ENCODE assay signal across 1 cellular context in the genomic region with DNA sequence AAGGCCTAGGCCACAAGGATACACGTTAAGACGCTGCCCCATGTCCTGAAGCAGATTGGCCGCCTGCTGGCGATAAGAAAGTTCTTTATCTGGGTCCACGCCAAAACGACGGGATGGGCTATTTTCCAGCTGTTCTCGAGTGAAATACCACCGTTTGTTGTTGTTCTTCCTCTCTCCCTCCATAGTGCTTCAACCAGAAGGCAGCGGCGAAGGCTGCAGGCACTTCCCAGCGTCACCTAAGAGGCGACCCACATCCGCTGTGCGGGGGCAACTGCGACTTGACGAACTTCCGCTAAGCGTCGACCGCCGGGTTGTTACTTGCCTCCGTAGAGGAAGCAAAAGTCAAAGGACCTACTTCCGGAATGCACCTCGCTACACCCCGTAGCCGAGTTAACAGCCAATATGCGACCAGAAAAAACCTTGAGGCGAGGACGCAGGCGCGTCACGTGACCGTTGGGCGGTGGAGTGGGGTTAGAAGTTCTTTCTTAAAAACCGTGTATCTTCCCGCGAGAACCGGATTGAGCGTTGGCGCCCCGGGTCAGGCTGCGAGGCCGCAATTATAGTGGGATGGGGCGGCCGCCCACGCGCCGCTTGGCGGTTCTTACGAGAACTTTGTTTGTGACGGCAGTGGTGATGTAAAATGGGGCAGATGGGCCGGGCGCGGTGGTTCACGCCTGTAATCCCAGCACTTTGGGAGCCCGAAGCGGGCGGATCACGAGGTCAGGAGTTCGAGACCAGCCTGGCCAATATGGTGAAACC.
TF ChIP-seq lines count a peak whose summit lies in the region.

A gene (minus strand): TSS at position 215 of the 759 bp plus-strand sequence. CDS start 32 bp downstream, at position 183.

TF ChIP-seq in HepG2, 621 proteins besides CTCF, POLR2A, EP300 and RAD21 (continued from another document and continues in another):
- TF ChIP-seq, protein P1, sequence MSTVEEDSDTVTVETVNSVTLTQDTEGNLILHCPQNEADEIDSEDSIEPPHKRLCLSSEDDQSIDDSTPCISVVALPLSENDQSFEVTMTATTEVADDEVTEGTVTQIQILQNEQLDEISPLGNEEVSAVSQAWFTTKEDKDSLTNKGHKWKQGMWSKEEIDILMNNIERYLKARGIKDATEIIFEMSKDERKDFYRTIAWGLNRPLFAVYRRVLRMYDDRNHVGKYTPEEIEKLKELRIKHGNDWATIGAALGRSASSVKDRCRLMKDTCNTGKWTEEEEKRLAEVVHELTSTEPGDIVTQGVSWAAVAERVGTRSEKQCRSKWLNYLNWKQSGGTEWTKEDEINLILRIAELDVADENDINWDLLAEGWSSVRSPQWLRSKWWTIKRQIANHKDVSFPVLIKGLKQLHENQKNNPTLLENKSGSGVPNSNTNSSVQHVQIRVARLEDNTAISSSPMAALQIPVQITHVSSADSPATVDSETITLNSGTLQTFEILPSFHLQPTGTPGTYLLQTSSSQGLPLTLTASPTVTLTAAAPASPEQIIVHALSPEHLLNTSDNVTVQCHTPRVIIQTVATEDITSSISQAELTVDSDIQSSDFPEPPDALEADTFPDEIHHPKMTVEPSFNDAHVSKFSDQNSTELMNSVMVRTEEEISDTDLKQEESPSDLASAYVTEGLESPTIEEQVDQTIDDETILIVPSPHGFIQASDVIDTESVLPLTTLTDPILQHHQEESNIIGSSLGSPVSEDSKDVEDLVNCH (CRISPR knock-in tag; IDR thresholded peaks at IDR 0.05) = 0 out of 2 replicates have a peak, but pooled peaks have one; percentile 31
- TF ChIP-seq ZNF629 (CRISPR knock-in tag; conservative IDR thresholded peaks at IDR 0.05) = peak; percentile 22; the same call in 1 of the 2 replicates
- TF ChIP-seq, protein P2, sequence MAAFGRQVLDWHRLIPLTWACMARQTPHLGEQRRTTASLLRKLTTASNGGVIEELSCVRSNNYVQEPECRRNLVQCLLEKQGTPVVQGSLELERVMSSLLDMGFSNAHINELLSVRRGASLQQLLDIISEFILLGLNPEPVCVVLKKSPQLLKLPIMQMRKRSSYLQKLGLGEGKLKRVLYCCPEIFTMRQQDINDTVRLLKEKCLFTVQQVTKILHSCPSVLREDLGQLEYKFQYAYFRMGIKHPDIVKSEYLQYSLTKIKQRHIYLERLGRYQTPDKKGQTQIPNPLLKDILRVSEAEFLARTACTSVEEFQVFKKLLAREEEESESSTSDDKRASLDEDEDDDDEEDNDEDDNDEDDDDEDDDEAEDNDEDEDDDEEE (CRISPR knock-in tag; IDR thresholded peaks at IDR 0.05) = no peak; the same call in 1 of the 2 replicates
- TF ChIP-seq, protein P3, sequence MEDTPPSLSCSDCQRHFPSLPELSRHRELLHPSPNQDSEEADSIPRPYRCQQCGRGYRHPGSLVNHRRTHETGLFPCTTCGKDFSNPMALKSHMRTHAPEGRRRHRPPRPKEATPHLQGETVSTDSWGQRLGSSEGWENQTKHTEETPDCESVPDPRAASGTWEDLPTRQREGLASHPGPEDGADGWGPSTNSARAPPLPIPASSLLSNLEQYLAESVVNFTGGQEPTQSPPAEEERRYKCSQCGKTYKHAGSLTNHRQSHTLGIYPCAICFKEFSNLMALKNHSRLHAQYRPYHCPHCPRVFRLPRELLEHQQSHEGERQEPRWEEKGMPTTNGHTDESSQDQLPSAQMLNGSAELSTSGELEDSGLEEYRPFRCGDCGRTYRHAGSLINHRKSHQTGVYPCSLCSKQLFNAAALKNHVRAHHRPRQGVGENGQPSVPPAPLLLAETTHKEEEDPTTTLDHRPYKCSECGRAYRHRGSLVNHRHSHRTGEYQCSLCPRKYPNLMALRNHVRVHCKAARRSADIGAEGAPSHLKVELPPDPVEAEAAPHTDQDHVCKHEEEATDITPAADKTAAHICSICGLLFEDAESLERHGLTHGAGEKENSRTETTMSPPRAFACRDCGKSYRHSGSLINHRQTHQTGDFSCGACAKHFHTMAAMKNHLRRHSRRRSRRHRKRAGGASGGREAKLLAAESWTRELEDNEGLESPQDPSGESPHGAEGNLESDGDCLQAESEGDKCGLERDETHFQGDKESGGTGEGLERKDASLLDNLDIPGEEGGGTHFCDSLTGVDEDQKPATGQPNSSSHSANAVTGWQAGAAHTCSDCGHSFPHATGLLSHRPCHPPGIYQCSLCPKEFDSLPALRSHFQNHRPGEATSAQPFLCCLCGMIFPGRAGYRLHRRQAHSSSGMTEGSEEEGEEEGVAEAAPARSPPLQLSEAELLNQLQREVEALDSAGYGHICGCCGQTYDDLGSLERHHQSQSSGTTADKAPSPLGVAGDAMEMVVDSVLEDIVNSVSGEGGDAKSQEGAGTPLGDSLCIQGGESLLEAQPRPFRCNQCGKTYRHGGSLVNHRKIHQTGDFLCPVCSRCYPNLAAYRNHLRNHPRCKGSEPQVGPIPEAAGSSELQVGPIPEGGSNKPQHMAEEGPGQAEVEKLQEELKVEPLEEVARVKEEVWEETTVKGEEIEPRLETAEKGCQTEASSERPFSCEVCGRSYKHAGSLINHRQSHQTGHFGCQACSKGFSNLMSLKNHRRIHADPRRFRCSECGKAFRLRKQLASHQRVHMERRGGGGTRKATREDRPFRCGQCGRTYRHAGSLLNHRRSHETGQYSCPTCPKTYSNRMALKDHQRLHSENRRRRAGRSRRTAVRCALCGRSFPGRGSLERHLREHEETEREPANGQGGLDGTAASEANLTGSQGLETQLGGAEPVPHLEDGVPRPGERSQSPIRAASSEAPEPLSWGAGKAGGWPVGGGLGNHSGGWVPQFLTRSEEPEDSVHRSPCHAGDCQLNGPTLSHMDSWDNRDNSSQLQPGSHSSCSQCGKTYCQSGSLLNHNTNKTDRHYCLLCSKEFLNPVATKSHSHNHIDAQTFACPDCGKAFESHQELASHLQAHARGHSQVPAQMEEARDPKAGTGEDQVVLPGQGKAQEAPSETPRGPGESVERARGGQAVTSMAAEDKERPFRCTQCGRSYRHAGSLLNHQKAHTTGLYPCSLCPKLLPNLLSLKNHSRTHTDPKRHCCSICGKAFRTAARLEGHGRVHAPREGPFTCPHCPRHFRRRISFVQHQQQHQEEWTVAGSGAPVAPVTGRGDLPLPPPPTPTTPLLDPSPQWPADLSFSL (CRISPR knock-in tag; IDR thresholded peaks at IDR 0.05) = no peak
- peak; percentile 94 for TF ChIP-seq KMT2B (CRISPR knock-in tag; IDR thresholded peaks at IDR 0.05)
- TF ChIP-seq YY1 (IDR thresholded peaks at IDR 0.05; ENCODE audit: insufficient read depth, insufficient replicate concordance, low read depth, low read length) = peak; percentile 70
- TF ChIP-seq RFXANK (CRISPR knock-in tag; IDR thresholded peaks at IDR 0.05) = no peak; the same call in 1 of the 2 replicates
- TF ChIP-seq, protein P4, sequence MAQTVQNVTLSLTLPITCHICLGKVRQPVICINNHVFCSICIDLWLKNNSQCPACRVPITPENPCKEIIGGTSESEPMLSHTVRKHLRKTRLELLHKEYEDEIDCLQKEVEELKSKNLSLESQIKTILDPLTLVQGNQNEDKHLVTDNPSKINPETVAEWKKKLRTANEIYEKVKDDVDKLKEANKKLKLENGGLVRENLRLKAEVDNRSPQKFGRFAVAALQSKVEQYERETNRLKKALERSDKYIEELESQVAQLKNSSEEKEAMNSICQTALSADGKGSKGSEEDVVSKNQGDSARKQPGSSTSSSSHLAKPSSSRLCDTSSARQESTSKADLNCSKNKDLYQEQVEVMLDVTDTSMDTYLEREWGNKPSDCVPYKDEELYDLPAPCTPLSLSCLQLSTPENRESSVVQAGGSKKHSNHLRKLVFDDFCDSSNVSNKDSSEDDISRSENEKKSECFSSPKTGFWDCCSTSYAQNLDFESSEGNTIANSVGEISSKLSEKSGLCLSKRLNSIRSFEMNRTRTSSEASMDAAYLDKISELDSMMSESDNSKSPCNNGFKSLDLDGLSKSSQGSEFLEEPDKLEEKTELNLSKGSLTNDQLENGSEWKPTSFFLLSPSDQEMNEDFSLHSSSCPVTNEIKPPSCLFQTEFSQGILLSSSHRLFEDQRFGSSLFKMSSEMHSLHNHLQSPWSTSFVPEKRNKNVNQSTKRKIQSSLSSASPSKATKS (CRISPR knock-in tag; IDR thresholded peaks at IDR 0.05) = 0 out of 2 replicates have a peak, but pooled peaks have one; percentile 76
- no peak for TF ChIP-seq MBD4 (IDR thresholded peaks at IDR 0.05; ENCODE audit: borderline replicate concordance, low read length)
- peak; percentile 80 for TF ChIP-seq ZNF709 (CRISPR knock-in tag; IDR thresholded peaks at IDR 0.05)
- no peak for TF ChIP-seq ZNF101 (CRISPR knock-in tag; IDR thresholded peaks at IDR 0.05; ENCODE audit: borderline replicate concordance, low read depth)
- peak; percentile 90 for TF ChIP-seq KDM2A (CRISPR knock-in tag; IDR thresholded peaks at IDR 0.05; ENCODE audit: borderline replicate concordance, low read depth)
- TF ChIP-seq ZNF10 (CRISPR knock-in tag; IDR thresholded peaks at IDR 0.05; ENCODE audit: borderline replicate concordance, low read depth) = no peak
- TF ChIP-seq, protein P5, sequence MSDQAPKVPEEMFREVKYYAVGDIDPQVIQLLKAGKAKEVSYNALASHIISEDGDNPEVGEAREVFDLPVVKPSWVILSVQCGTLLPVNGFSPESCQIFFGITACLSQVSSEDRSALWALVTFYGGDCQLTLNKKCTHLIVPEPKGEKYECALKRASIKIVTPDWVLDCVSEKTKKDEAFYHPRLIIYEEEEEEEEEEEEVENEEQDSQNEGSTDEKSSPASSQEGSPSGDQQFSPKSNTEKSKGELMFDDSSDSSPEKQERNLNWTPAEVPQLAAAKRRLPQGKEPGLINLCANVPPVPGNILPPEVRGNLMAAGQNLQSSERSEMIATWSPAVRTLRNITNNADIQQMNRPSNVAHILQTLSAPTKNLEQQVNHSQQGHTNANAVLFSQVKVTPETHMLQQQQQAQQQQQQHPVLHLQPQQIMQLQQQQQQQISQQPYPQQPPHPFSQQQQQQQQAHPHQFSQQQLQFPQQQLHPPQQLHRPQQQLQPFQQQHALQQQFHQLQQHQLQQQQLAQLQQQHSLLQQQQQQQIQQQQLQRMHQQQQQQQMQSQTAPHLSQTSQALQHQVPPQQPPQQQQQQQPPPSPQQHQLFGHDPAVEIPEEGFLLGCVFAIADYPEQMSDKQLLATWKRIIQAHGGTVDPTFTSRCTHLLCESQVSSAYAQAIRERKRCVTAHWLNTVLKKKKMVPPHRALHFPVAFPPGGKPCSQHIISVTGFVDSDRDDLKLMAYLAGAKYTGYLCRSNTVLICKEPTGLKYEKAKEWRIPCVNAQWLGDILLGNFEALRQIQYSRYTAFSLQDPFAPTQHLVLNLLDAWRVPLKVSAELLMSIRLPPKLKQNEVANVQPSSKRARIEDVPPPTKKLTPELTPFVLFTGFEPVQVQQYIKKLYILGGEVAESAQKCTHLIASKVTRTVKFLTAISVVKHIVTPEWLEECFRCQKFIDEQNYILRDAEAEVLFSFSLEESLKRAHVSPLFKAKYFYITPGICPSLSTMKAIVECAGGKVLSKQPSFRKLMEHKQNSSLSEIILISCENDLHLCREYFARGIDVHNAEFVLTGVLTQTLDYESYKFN (CRISPR knock-in tag; conservative IDR thresholded peaks at IDR 0.05) = peak; percentile 54
- no peak; the same call in none of the 2 replicates for TF ChIP-seq ESRRA (CRISPR knock-in tag; IDR thresholded peaks at IDR 0.05; ENCODE audit: low read depth)
- no peak for TF ChIP-seq STAG1 (CRISPR knock-in tag; IDR thresholded peaks at IDR 0.05)
- no peak for TF ChIP-seq FIP1L1 (IDR thresholded peaks at IDR 0.05; ENCODE audit: borderline replicate concordance, insufficient read depth, low read depth, low read length)
- TF ChIP-seq ZNF44 (CRISPR knock-in tag; IDR thresholded peaks at IDR 0.05) = peak; percentile 8; the same call in 1 of the 2 replicates
- peak; percentile 93 for TF ChIP-seq MEF2D (CRISPR knock-in tag; IDR thresholded peaks at IDR 0.05)
- no peak for TF ChIP-seq NFIB (CRISPR knock-in tag; IDR thresholded peaks at IDR 0.05; ENCODE audit: borderline replicate concordance)
- TF ChIP-seq ZNF883 (CRISPR knock-in tag; IDR thresholded peaks at IDR 0.05; ENCODE audit: not compliant biosample characterization) = no peak
- TF ChIP-seq HNRNPH1 (optimal IDR thresholded peaks at IDR 0.05; ENCODE audit: low read depth, low read length) = no peak
- no peak for TF ChIP-seq NCOA5 (CRISPR knock-in tag; IDR thresholded peaks at IDR 0.05)
- TF ChIP-seq HCFC1 (IDR thresholded peaks at IDR 0.05; ENCODE audit: low read depth, low read length) = peak; percentile 64
- TF ChIP-seq ZNF788 (CRISPR knock-in tag; IDR thresholded peaks at IDR 0.05; ENCODE audit: borderline replicate concordance) = peak; percentile 85
- TF ChIP-seq, protein P6, sequence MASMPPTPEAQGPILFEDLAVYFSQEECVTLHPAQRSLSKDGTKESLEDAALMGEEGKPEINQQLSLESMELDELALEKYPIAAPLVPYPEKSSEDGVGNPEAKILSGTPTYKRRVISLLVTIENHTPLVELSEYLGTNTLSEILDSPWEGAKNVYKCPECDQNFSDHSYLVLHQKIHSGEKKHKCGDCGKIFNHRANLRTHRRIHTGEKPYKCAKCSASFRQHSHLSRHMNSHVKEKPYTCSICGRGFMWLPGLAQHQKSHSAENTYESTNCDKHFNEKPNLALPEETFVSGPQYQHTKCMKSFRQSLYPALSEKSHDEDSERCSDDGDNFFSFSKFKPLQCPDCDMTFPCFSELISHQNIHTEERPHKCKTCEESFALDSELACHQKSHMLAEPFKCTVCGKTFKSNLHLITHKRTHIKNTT (CRISPR knock-in tag; IDR thresholded peaks at IDR 0.05) = no peak
- TF ChIP-seq, protein P7, sequence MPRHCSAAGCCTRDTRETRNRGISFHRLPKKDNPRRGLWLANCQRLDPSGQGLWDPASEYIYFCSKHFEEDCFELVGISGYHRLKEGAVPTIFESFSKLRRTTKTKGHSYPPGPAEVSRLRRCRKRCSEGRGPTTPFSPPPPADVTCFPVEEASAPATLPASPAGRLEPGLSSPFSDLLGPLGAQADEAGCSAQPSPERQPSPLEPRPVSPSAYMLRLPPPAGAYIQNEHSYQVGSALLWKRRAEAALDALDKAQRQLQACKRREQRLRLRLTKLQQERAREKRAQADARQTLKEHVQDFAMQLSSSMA (CRISPR knock-in tag; IDR thresholded peaks at IDR 0.05) = peak; percentile 93; the same call in 1 of the 2 replicates
- TF ChIP-seq ZNF460 (CRISPR knock-in tag; IDR thresholded peaks at IDR 0.05; ENCODE audit: borderline replicate concordance) = peak; percentile 56; the same call in 1 of the 2 replicates
- no peak for TF ChIP-seq TAF15 (IDR thresholded peaks at IDR 0.05; ENCODE audit: low read depth, low read length, poor library complexity, severe bottlenecking)
- no peak for TF ChIP-seq MTF2 (CRISPR knock-in tag; IDR thresholded peaks at IDR 0.05; ENCODE audit: borderline replicate concordance)
- TF ChIP-seq RXRA (CRISPR knock-in tag; IDR thresholded peaks at IDR 0.05) = peak; percentile 64
- no peak for TF ChIP-seq HHEX (CRISPR knock-in tag; IDR thresholded peaks at IDR 0.05)
- peak; percentile 94 for TF ChIP-seq SRY (CRISPR knock-in tag; IDR thresholded peaks at IDR 0.05)
- peak; percentile 49 for TF ChIP-seq MEIS2 (CRISPR knock-in tag; IDR thresholded peaks at IDR 0.05)
- TF ChIP-seq, protein P8, sequence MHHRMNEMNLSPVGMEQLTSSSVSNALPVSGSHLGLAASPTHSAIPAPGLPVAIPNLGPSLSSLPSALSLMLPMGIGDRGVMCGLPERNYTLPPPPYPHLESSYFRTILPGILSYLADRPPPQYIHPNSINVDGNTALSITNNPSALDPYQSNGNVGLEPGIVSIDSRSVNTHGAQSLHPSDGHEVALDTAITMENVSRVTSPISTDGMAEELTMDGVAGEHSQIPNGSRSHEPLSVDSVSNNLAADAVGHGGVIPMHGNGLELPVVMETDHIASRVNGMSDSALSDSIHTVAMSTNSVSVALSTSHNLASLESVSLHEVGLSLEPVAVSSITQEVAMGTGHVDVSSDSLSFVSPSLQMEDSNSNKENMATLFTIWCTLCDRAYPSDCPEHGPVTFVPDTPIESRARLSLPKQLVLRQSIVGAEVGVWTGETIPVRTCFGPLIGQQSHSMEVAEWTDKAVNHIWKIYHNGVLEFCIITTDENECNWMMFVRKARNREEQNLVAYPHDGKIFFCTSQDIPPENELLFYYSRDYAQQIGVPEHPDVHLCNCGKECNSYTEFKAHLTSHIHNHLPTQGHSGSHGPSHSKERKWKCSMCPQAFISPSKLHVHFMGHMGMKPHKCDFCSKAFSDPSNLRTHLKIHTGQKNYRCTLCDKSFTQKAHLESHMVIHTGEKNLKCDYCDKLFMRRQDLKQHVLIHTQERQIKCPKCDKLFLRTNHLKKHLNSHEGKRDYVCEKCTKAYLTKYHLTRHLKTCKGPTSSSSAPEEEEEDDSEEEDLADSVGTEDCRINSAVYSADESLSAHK (CRISPR knock-in tag; IDR thresholded peaks at IDR 0.05; ENCODE audit: borderline replicate concordance) = no peak
